Comparison of ENCODE assay signal across 11 cellular contexts in the genomic region with DNA sequence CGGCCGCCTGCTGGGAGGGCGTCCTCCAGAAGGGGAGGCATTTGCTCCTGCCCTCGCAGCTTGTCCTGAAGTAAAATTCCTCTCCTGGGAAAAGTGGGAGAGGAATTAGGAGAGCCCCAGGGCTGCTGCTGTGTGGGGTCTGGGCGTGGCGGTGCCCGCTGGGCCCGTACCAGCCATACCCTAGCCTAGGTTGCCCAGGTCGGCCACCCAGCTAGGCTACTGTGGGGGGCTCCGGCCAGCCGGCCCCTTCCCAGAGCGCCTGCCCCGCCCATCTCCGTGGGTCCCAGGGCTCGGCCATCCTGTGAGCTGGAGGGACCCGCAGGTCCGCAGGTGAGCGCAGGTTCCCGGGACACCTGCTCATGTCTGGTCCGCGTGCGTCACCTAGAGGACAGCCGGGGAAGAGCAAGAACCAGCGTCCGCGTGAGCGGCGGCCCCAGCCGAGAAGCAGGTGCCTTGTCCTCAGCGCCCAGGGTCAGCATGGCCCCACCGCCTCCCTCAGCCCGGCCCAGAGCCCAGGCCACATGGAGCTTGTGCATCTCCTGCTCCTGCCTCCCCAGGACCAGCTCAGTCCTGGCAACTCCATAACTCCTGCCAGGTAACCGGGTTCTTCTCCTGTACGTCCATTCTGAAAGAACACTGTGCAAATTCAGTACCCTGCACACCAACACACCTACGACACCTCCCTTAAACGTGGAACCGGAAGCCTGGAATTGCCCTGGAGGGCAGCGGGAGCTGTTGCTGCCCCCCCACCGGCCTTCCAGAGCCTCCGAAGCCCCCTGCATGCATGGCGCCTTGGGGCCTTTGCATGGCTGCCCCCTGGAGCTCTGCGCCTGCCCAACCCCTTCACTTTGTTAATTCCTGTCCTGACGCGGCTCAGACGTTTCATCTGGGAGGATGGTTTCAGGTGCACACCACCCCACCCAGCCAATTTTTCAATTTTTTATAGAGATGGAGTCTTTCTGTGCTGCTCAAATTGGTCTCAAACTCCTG. TPM values are rescaled to one million over a fixed set of nuclear protein-coding genes. Genes with fewer than 3 reads are reported as not detected.
DNase-seq lines count a peak whose midpoint lies in the region; ATAC-seq and TF ChIP-seq lines count a peak whose summit lies in the region.
"Had no signal": no experiment of that assay in that cellular context is flagged by ENCODE, and none has a peak within 500 bp of the region (broad histone marks: within the 10 kb centered on the region; RNA-seq: fewer than 3 reads in every experiment).

No MANE protein-coding gene starts in this region.

- no peaks in the 10 kb centered on the region for H3K79me2 ChIP-seq in GM23338 (replicated peaks; ENCODE audit: insufficient read depth)

- H3K9me3 ChIP-seq in Panc1 (ENCODE audit: control insufficient read depth, insufficient read depth, low read depth, low read length) = 0 out of 2 replicates have a peak, but pooled peaks cover 4% of the 10 kb centered on the region
- no peaks in the 10 kb centered on the region for H3K9me3 ChIP-seq in effector memory CD4-positive, alpha-beta T cell (ENCODE audit: control insufficient read depth, low read length)

- H3K4me1 Mint-ChIP-seq in GM23338 (no peaks in the 10 kb centered on the region; the same call in 2 of the 3 replicates), progenitor cell of endocrine pancreas (ENCODE audit: low read depth) (no peaks in the 10 kb centered on the region)

- CTCF ChIA-PET in Panc1 (lab: Charles Lee) = interaction anchor here (0.8 kb wide), 1 partner anchor 199 kb away, joined by 3 read pairs; no protein-coding TSS in a partner anchor

- H2AFZ ChIP-seq in GM23338 = no peak overlapping the region

- H3K4me3 Mint-ChIP-seq in GM23338 = no peak overlapping the region
- H3K4me3 Mint-ChIP-seq in progenitor cell of endocrine pancreas (ENCODE audit: low read depth) = no peak overlapping the region

- H3K4me2 ChIP-seq in GM23338 = no peak overlapping the region

- H3K4me1 ChIP-seq in GM23338 (ENCODE audit: insufficient read depth) (no peaks in the 10 kb centered on the region), Panc1 (ENCODE audit: control insufficient read depth, insufficient read depth, low read length) (peaks cover 3% of the 10 kb centered on the region; the same call in 1 of the 2 replicates)
- no peaks in the 10 kb centered on the region for H3K4me1 ChIP-seq in effector memory CD4-positive, alpha-beta T cell (ENCODE audit: control insufficient read depth, insufficient read depth, low read length, poor library complexity, severe bottlenecking)

- in situ Hi-C loops in Panc1 (cut with HindIII; ENCODE audit: low pct_unique_long_range_greater_than_20kb, low sequenced_read_pairs) = no loop called here

- H3K27ac Mint-ChIP-seq in GM23338 (no peak overlapping the region), progenitor cell of endocrine pancreas (no peak overlapping the region)

- H3K9me3 Mint-ChIP-seq in GM23338 (peaks cover 84% of the 10 kb centered on the region), progenitor cell of endocrine pancreas (ENCODE audit: low read depth) (peaks cover 5% of the 10 kb centered on the region)

- peak; percentile 79 for ATAC-seq in GM23338
- ATAC-seq in Panc1 = peak; percentile 76
- ATAC-seq in GM21723 (IDR thresholded peaks at IDR 0.05; ENCODE audit: unreplicated experiment) = no peak
- no peak for ATAC-seq in GM18520 (IDR thresholded peaks at IDR 0.05; ENCODE audit: unreplicated experiment)

- H3K4me3 ChIP-seq in GM23338 (no peak overlapping the region), Panc1 (ENCODE audit: low read depth in 2 of 2, low read length in 2 of 2) (no peak overlapping the region), fibroblast of villous mesenchyme (ENCODE audit: low read depth, low read length) (no peak overlapping the region)
- no peak overlapping the region for H3K4me3 ChIP-seq in effector memory CD4-positive, alpha-beta T cell (ENCODE audit: insufficient read depth, low read depth, low read length, poor library complexity, severe bottlenecking)
- H3K4me3 ChIP-seq: suprapubic skin had no signal

- POLR2A ChIA-PET in Panc1 (lab: Charles Lee) = no interaction called here

- H3K36me3 Mint-ChIP-seq in GM23338 (ENCODE audit: low read depth) (peaks cover 50% of the 10 kb centered on the region), progenitor cell of endocrine pancreas (ENCODE audit: insufficient read depth) (peaks cover 4% of the 10 kb centered on the region)

- H3K9me2 ChIP-seq in GM23338 (ENCODE audit: insufficient read depth) = no peaks in the 10 kb centered on the region

- no TSS peak for BruUV-seq in Panc1 (replicated peaks; lab: Mats Ljungman, UMichigan)

- H3K36me3 ChIP-seq in GM23338 (ENCODE audit: insufficient read depth) (no peaks in the 10 kb centered on the region; the same call in 1 of the 2 replicates), Panc1 (ENCODE audit: control insufficient read depth, insufficient read depth, low read length) (no peaks in the 10 kb centered on the region)
- no peaks in the 10 kb centered on the region for H3K36me3 ChIP-seq in effector memory CD4-positive, alpha-beta T cell (ENCODE audit: control insufficient read depth, insufficient read depth, low read length)
- H3K36me3 ChIP-seq: suprapubic skin had no signal

- peaks cover 6% of the 10 kb centered on the region; the same call in 1 of the 2 replicates for H3F3A ChIP-seq in GM23338 (replicated peaks; ENCODE audit: low read depth)

- intact Hi-C loops in Panc1 (cut with micrococcal nuclease; ENCODE audit: unreplicated experiment) = no loop called here

- H3K27ac ChIP-seq in GM23338 (ENCODE audit: low read depth) (no peak overlapping the region), Panc1 (ENCODE audit: low read length) (no peak overlapping the region)
- H3K27ac ChIP-seq in effector memory CD4-positive, alpha-beta T cell (ENCODE audit: insufficient read depth, low read length, poor library complexity, severe bottlenecking) = no peak overlapping the region
- H3K27ac ChIP-seq: suprapubic skin had no signal

- TF ChIP-seq CTCF in GM23338 (conservative IDR thresholded peaks at IDR 0.05; ENCODE audit: low read depth in 2 of 2) (peak; percentile 31 to 78; a peak in 3 of 4 replicates), Panc1 (IDR thresholded peaks at IDR 0.05) (peak; percentile 98), fibroblast of villous mesenchyme (IDR thresholded peaks at IDR 0.05; ENCODE audit: insufficient read depth, low read depth, low read length) (peak; percentile 32), progenitor cell of endocrine pancreas (IDR thresholded peaks at IDR 0.05; ENCODE audit: unreplicated experiment) (peak; percentile 45)

- H3K27me3 Mint-ChIP-seq in GM23338 (ENCODE audit: insufficient read depth, low read depth, poor library complexity) = peaks cover 28% of the 10 kb centered on the region
- peaks cover 12% of the 10 kb centered on the region for H3K27me3 Mint-ChIP-seq in progenitor cell of endocrine pancreas

- DNase-seq in GM23338 (ENCODE audit: low spot score) (peak; percentile 71), Panc1 (ENCODE audit: low read depth, low spot score) (no peak), fibroblast of villous mesenchyme (ENCODE audit: low read depth) (no peak), progenitor cell of endocrine pancreas (ENCODE audit: low spot score, unreplicated experiment) (no peak)
- DNase-seq in effector memory CD4-positive, alpha-beta T cell = no peak

- H4K20me1 ChIP-seq in GM23338 (replicated peaks; ENCODE audit: insufficient read depth) = no peaks in the 10 kb centered on the region

- H3K27me3 ChIP-seq in GM23338 (ENCODE audit: insufficient read depth) = no peaks in the 10 kb centered on the region
- H3K27me3 ChIP-seq in Panc1 (ENCODE audit: control insufficient read depth, insufficient read depth, low read length) = peaks cover 7% of the 10 kb centered on the region; the same call in 1 of the 2 replicates
- H3K27me3 ChIP-seq in effector memory CD4-positive, alpha-beta T cell (replicated peaks; ENCODE audit: control insufficient read depth, insufficient read depth, low read length, poor library complexity, severe bottlenecking) = no peaks in the 10 kb centered on the region

TF ChIP-seq in GM23338, 12 proteins besides CTCF, POLR2A, EP300 and RAD21 (continues in another document):
- TF ChIP-seq, protein P1, sequence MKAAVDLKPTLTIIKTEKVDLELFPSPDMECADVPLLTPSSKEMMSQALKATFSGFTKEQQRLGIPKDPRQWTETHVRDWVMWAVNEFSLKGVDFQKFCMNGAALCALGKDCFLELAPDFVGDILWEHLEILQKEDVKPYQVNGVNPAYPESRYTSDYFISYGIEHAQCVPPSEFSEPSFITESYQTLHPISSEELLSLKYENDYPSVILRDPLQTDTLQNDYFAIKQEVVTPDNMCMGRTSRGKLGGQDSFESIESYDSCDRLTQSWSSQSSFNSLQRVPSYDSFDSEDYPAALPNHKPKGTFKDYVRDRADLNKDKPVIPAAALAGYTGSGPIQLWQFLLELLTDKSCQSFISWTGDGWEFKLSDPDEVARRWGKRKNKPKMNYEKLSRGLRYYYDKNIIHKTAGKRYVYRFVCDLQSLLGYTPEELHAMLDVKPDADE (IDR thresholded peaks at IDR 0.05) = no peak
- TF ChIP-seq EZH2 (IDR thresholded peaks at IDR 0.05; ENCODE audit: low read depth, unreplicated experiment) = no peak
- TF ChIP-seq JUNB (IDR thresholded peaks at IDR 0.05; ENCODE audit: unreplicated experiment) = no peak
- TF ChIP-seq NANOG (IDR thresholded peaks at IDR 0.05; ENCODE audit: borderline replicate concordance) = no peak

RNA-seq across cellular contexts. Expression of gene FOXL3, which starts 22.8 kb away (rescaled TPM):
- not detected in 2 replicates for total RNA-seq in GM23338 (2014; rRNA removed; shearing (Covaris generic))
- not detected in 2 replicates for polyA plus RNA-seq in GM23338 (2016; fragmentation: Nextera tagmentation; extraction: Ambion mirVana)
- not detected for total RNA-seq in Panc1 (2021; ENCODE audit: unreplicated experiment)
- not detected for polyA plus RNA-seq in Panc1 (2012; ENCODE audit: insufficient read length)
- not detected in 2 replicates for total RNA-seq in fibroblast of villous mesenchyme
- total RNA-seq in progenitor cell of endocrine pancreas = not detected in 2 replicates
- total RNA-seq: LHCN-M2; suprapubic skin; T-helper 1 cell treated with Interleukin-12 subunit alpha and Interleukin-12 subunit beta and Interleukin-4 antibody, amounts not matched to agents 30 ng/mL and 1 ng/mL, for 36 hours had no signal
- polyA plus RNA-seq: small intestine had no signal

Comparison
In these comparisons a context has a peak if more than half of its experiments do, and no peak if none do; other contexts are left out.
1. ATAC-seq: peak in GM23338 (single experiment) and Panc1 (single experiment); none in GM21723 (single experiment) and GM18520 (single experiment).
2. CTCF ChIP-seq: peak in every context shown above with its lines; median percentile 98 in Panc1; 54 in GM23338; 45 in progenitor cell of endocrine pancreas; 32 in fibroblast of villous mesenchyme.